ENCODE assay signal across 2 cellular contexts in the genomic region with DNA sequence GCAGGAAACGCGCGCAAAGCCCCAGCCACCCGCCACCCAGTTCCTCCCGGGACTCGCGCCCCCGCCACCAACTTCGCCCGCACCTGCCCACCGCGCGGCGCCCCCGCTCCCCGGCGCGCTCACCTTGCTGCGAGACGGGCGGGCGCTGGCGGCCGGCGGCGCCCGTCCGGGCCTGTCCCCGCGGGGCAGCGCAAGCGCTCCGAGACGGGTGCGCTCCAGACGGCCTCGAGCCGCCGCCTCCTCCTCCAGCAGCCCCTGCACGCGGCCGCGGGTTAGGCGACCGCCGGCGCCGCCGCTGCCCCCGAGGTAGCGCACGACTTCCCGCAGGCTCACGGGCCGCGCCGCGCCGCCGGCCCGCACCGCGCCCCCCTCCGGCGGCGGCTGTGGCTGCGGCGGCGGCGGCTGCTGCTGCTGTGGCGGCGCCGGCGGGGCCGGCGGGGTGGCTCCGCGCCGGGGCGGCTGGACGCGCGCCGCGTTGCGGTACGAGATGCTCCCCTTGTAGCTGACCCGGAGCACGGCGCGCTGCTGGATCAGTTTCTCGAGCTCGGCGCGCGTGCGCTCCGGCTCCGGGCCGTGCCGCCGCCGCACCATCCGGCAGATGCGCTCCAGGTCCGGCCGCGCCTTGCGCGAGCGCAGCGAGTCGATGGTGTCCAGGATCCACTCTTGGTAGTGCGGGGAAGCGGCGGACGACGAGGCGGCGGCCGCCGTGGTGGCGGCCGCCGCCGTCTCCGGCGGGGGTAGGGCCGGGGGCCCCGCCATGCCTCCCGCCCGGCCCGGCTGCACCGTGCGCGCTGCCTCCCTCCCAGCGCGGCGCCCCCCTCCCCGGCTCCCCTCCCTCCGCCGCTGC.
TF ChIP-seq lines count a peak whose summit lies in the region.

No MANE protein-coding gene starts in this region.

TF ChIP-seq in Ishikawa, 13 proteins besides CTCF, POLR2A, EP300 and RAD21 (continued from another document):
- TF ChIP-seq, protein P1, sequence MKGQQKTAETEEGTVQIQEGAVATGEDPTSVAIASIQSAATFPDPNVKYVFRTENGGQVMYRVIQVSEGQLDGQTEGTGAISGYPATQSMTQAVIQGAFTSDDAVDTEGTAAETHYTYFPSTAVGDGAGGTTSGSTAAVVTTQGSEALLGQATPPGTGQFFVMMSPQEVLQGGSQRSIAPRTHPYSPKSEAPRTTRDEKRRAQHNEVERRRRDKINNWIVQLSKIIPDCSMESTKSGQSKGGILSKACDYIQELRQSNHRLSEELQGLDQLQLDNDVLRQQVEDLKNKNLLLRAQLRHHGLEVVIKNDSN (IDR thresholded peaks at IDR 0.05) = no peak
- no peak for TF ChIP-seq CEBPB (IDR thresholded peaks at IDR 0.05)
- TF ChIP-seq ZBTB7A (IDR thresholded peaks at IDR 0.05; ENCODE audit: low read depth) = 0 out of 2 replicates have a peak, but pooled peaks have one; percentile 41
- TF ChIP-seq EGR1 (IDR thresholded peaks at IDR 0.05) = no peak
- TF ChIP-seq, protein P2, sequence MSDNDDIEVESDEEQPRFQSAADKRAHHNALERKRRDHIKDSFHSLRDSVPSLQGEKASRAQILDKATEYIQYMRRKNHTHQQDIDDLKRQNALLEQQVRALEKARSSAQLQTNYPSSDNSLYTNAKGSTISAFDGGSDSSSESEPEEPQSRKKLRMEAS (IDR thresholded peaks at IDR 0.05) = no peak; the same call in 1 of the 2 replicates
- TF ChIP-seq YY1 (IDR thresholded peaks at IDR 0.05; ENCODE audit: low read depth) = no peak
- TF ChIP-seq TEAD4 (IDR thresholded peaks at IDR 0.05) = no peak

TF ChIP-seq in liver, 16 proteins besides CTCF, POLR2A, EP300 and RAD21 (continued from another document):
- TF ChIP-seq, protein P3, sequence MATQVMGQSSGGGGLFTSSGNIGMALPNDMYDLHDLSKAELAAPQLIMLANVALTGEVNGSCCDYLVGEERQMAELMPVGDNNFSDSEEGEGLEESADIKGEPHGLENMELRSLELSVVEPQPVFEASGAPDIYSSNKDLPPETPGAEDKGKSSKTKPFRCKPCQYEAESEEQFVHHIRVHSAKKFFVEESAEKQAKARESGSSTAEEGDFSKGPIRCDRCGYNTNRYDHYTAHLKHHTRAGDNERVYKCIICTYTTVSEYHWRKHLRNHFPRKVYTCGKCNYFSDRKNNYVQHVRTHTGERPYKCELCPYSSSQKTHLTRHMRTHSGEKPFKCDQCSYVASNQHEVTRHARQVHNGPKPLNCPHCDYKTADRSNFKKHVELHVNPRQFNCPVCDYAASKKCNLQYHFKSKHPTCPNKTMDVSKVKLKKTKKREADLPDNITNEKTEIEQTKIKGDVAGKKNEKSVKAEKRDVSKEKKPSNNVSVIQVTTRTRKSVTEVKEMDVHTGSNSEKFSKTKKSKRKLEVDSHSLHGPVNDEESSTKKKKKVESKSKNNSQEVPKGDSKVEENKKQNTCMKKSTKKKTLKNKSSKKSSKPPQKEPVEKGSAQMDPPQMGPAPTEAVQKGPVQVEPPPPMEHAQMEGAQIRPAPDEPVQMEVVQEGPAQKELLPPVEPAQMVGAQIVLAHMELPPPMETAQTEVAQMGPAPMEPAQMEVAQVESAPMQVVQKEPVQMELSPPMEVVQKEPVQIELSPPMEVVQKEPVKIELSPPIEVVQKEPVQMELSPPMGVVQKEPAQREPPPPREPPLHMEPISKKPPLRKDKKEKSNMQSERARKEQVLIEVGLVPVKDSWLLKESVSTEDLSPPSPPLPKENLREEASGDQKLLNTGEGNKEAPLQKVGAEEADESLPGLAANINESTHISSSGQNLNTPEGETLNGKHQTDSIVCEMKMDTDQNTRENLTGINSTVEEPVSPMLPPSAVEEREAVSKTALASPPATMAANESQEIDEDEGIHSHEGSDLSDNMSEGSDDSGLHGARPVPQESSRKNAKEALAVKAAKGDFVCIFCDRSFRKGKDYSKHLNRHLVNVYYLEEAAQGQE (IDR thresholded peaks at IDR 0.05) = no peak
- TF ChIP-seq, protein P4, sequence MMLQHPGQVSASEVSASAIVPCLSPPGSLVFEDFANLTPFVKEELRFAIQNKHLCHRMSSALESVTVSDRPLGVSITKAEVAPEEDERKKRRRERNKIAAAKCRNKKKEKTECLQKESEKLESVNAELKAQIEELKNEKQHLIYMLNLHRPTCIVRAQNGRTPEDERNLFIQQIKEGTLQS (IDR thresholded peaks at IDR 0.05) = no peak
- TF ChIP-seq TAF1 (conservative IDR thresholded peaks at IDR 0.05) = no peak
- TF ChIP-seq NR2F2 (IDR thresholded peaks at IDR 0.05) = no peak
- TF ChIP-seq GABPA (IDR thresholded peaks at IDR 0.05 in 1 of 2, conservative IDR thresholded peaks at IDR 0.05 in 1 of 2) = no peak
- no peak for TF ChIP-seq SP1 (IDR thresholded peaks at IDR 0.05)
- TF ChIP-seq, protein P2 (IDR thresholded peaks at IDR 0.05) = no peak
- TF ChIP-seq EGR1 (IDR thresholded peaks at IDR 0.05; ENCODE audit: low read depth in 2 of 2) = no peak
TF ChIP-seq in liver: peak in this region for 0.
